Comparison of ENCODE assay signal across 18 cellular contexts in the genomic region with DNA sequence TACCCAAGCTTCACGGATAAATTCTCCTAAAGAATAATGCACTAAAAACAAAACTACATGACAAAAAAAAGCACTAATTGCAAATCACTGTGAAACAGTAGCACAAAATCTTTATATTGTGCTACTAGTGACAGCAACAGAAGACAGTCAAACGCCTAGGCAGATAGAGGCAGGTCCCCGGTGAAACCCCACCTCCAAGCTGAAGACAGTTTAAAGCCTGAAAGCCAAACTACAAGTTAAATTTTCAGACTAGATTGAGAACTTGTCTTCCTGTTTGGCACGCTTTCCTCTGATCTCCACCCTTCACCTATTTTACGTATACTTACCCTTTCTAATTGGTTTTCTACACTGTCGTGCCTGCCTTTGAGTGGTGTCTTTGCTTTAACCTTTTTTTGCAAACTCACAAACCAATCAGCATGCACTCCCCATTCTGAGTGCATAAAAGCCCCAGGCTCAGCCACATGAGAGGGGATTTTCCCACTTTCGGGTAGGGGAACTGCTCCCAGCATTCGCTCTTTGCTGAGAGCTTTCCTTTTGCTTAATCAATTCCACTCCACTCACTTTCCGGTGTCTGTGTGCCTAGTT. TPM values are rescaled to one million over a fixed set of nuclear protein-coding genes. Genes with fewer than 3 reads are reported as not detected.
DNase-seq lines count a peak whose midpoint lies in the region; ATAC-seq, FAIRE-seq and TF ChIP-seq lines count a peak whose summit lies in the region.
"Had no signal": no experiment of that assay in that cellular context is flagged by ENCODE, and none has a peak within 500 bp of the region (broad histone marks: within the 10 kb centered on the region; RNA-seq: fewer than 3 reads in every experiment).

No MANE protein-coding gene starts in this region.

- no peak for TF ChIP-seq CTCF in activated CD8-positive, alpha-beta T cell treated with anti-CD3 and anti-CD28 coated beads for 36 hours (IDR thresholded peaks at IDR 0.05)
- TF ChIP-seq CTCF in GM12878 (IDR thresholded peaks at IDR 0.05 in 2 of 3, conservative IDR thresholded peaks at IDR 0.05 in 1 of 3; ENCODE audit: control insufficient read depth in 2 of 3, extremely low read depth in 1 of 3, insufficient read depth in 1 of 3, low read depth in 3 of 3, low read length in 3 of 3): no peak

- peaks cover 11% of the 10 kb centered on the region for H3K79me2 ChIP-seq in GM12878 (ENCODE audit: control insufficient read depth, insufficient read depth, low read length)

- DNase-seq in activated CD8-positive, alpha-beta T cell treated with anti-CD3 and anti-CD28 coated beads for 36 hours: peak; percentile 47
- DNase-seq in activated CD8-positive, alpha-beta T cell treated with anti-CD3 and anti-CD28 coated beads, Interleukin-2, amount 10 ng/mL, durations not matched to agents 7 days and 5 days: no peak
- DNase-seq in T-helper 9 cell: peak; percentile 20
- no peak for DNase-seq in GM12878 (ENCODE audit: low read depth, low spot score)
- DNase-seq in stimulated activated naive CD4-positive, alpha-beta T cell treated with Interleukin-2 at 50 U/mL for 16 hours (lab: John Stamatoyannopoulos, UW): peak; percentile 7
- no peak for DNase-seq in NCI-H345 treated with DMSO at 0.1 percent for 48 hours (lab: John Stamatoyannopoulos, UW; ENCODE audit: unreplicated experiment)
- no peak for DNase-seq in G401 (ENCODE audit: low spot score)
- DNase-seq: brain microvascular endothelial cell; COR-L47; effector memory CD8-positive, alpha-beta T cell; GDM1; HFFc6; Kasumi-1; left lung; NCI-H446; spleen had no signal

- ATAC-seq in activated CD8-positive, alpha-beta T cell treated with anti-CD3 and anti-CD28 coated beads for 36 hours: no peak
- no peak for ATAC-seq in activated CD8-positive, alpha-beta T cell treated with anti-CD3 and anti-CD28 coated beads, Interleukin-2, amount 10 ng/mL, durations not matched to agents 7 days and 5 days
- ATAC-seq in GM12878 (no peak), HG02798 (IDR thresholded peaks at IDR 0.05; ENCODE audit: poor library complexity, unreplicated experiment) (no peak)
- ATAC-seq: effector memory CD8-positive, alpha-beta T cell; left lung had no signal

- POLR2A ChIA-PET in activated CD8-positive, alpha-beta T cell treated with anti-CD3 and anti-CD28 coated beads for 36 hours (lab: Charles Lee): interaction anchor here (0.7 to 1.6 kb wide), 3 partner anchors 9 to 141 kb away, joined by 3 to 5 read pairs (median 4); no protein-coding TSS in a partner anchor
- POLR2A ChIA-PET in activated CD8-positive, alpha-beta T cell treated with anti-CD3 and anti-CD28 coated beads, Interleukin-2, amount 10 ng/mL, durations not matched to agents 7 days and 5 days (lab: Charles Lee): no interaction called here
- POLR2A ChIA-PET in GM12878 (lab: Charles Lee): interaction anchor here (0.5 to 1.7 kb wide), 6 partner anchors 8 to 136 kb away, joined by 3 to 7 read pairs (median 4); no protein-coding TSS in a partner anchor

- H2AFZ ChIP-seq in GM12878 (ENCODE audit: control insufficient read depth, low read depth, low read length): peak overlapping the region; percentile 2; the same call in 1 of the 2 replicates

- whole genome bisulfite sequencing in GM12878 (ENCODE audit: insufficient coverage, insufficient replicate concordance, low lambda C conversion rate, missing lambda C conversion rate): 2% methylated on average over 9 of the region's 9 CpGs

- SMC1A ChIA-PET in GM12878 (lab: Charles Lee; ENCODE audit: uncharacterized antibody, unreplicated experiment): interaction anchor here (0.6 to 17.9 kb wide), 10 partner anchors 7 to 204 kb away, joined by 3 to 297 read pairs (median 4); no protein-coding TSS in a partner anchor

- H3K27me3 Mint-ChIP-seq in activated CD8-positive, alpha-beta T cell treated with anti-CD3 and anti-CD28 coated beads for 36 hours: peaks cover 1% of the 10 kb centered on the region
- peaks cover 2% of the 10 kb centered on the region for H3K27me3 Mint-ChIP-seq in activated CD8-positive, alpha-beta T cell treated with anti-CD3 and anti-CD28 coated beads, Interleukin-2, amount 10 ng/mL, durations not matched to agents 7 days and 5 days (ENCODE audit: low read depth)

- in situ Hi-C loops in GM12878 (cut with MboI): loop anchor here (5.0 kb wide), 1 partner anchor 58 kb away; no protein-coding TSS in a partner anchor
- in situ Hi-C loops in G401 (cut with HindIII; ENCODE audit: low sequenced_read_pairs): no loop called here

- peaks cover 26% of the 10 kb centered on the region for H3K4me1 ChIP-seq in GM12878 (ENCODE audit: control insufficient read depth, insufficient read depth, low read length)

- intact Hi-C loops in activated CD8-positive, alpha-beta T cell treated with anti-CD3 and anti-CD28 coated beads for 36 hours (cut with micrococcal nuclease): loop anchor here (5.0 kb wide), 1 partner anchor 98 kb away; no protein-coding TSS in a partner anchor
- intact Hi-C loops in GM12878 (cut with micrococcal nuclease; ENCODE audit: unreplicated experiment): no loop called here

- TF ChIP-seq POLR2A in GM12878 (IDR thresholded peaks at IDR 0.05; ENCODE audit: low read depth, low read length): no peak

- H3K27ac ChIP-seq in GM12878 (ENCODE audit: control insufficient read depth, insufficient read depth): no peak overlapping the region
- H3K27ac ChIP-seq: brain microvascular endothelial cell, left lung, thoracic aorta had no signal

- no peaks in the 10 kb centered on the region for H4K20me1 ChIP-seq in GM12878 (ENCODE audit: control insufficient read depth, insufficient read depth)

- H3K9me3 Mint-ChIP-seq in activated CD8-positive, alpha-beta T cell treated with anti-CD3 and anti-CD28 coated beads for 36 hours: peaks cover 15% of the 10 kb centered on the region
- no peaks in the 10 kb centered on the region for H3K9me3 Mint-ChIP-seq in activated CD8-positive, alpha-beta T cell treated with anti-CD3 and anti-CD28 coated beads, Interleukin-2, amount 10 ng/mL, durations not matched to agents 7 days and 5 days (ENCODE audit: insufficient read depth)
- H3K9me3 Mint-ChIP-seq: effector memory CD8-positive, alpha-beta T cell; HFFc6 had no signal

- H3K36me3 ChIP-seq in GM12878 (ENCODE audit: control insufficient read depth in 2 of 2, insufficient read depth in 2 of 2, low read length in 1 of 2): no peaks in the 10 kb centered on the region
- H3K36me3 ChIP-seq: brain microvascular endothelial cell, left lung, spleen, thoracic aorta had no signal

- peak overlapping the region; percentile 2; the same call in 1 of the 2 replicates for H3K4me2 ChIP-seq in GM12878 (ENCODE audit: control insufficient read depth, insufficient read depth)

- TF ChIP-seq EP300 in GM12878 (IDR thresholded peaks at IDR 0.05; ENCODE audit: borderline replicate concordance in 1 of 2, control insufficient read depth in 1 of 2, low read depth in 2 of 2, low read length in 2 of 2): no peak

- TF ChIP-seq RAD21 in GM12878 (IDR thresholded peaks at IDR 0.05; ENCODE audit: insufficient read depth, low read depth, low read length): no peak

- CTCF ChIA-PET in activated CD8-positive, alpha-beta T cell treated with anti-CD3 and anti-CD28 coated beads for 36 hours (lab: Charles Lee): interaction anchor here (1.2 to 1.6 kb wide), 2 partner anchors 169 to 554 kb away, joined by 3 read pairs; no protein-coding TSS in a partner anchor
- CTCF ChIA-PET in activated CD8-positive, alpha-beta T cell treated with anti-CD3 and anti-CD28 coated beads, Interleukin-2, amount 10 ng/mL, durations not matched to agents 7 days and 5 days (lab: Charles Lee): interaction anchor here (1.5 to 1.8 kb wide), 2 partner anchors 53 to 78 kb away, joined by 3 to 5 read pairs; no protein-coding TSS in a partner anchor
- CTCF ChIA-PET in GM12878 (lab: Yijun Ruan, JAX): interaction anchor here (0.7 to 13.2 kb wide), 7 partner anchors 53 to 207 kb away, joined by 3 to 157 read pairs (median 3); no protein-coding TSS in a partner anchor

- peak overlapping the region; percentile 26 for H3K4me3 Mint-ChIP-seq in activated CD8-positive, alpha-beta T cell treated with anti-CD3 and anti-CD28 coated beads for 36 hours
- no peak overlapping the region for H3K4me3 Mint-ChIP-seq in activated CD8-positive, alpha-beta T cell treated with anti-CD3 and anti-CD28 coated beads, Interleukin-2, amount 10 ng/mL, durations not matched to agents 7 days and 5 days
- H3K4me3 Mint-ChIP-seq: effector memory CD8-positive, alpha-beta T cell; HFFc6 had no signal

- FAIRE-seq in GM12878 (lab: Jason Lieb, UNC): no peak

- H3K27me3 ChIP-seq in GM12878 (replicated peaks in 1 of 2; ENCODE audit: control insufficient read depth in 2 of 2, insufficient read depth in 2 of 2, low read length in 1 of 2): no peaks in the 10 kb centered on the region
- H3K27me3 ChIP-seq: brain microvascular endothelial cell, left lung, spleen had no signal

- BruUV-seq in GM12878 (replicated peaks; lab: Mats Ljungman, UMichigan): no TSS peak

- RAD21 ChIA-PET in GM12878 (lab: Charles Lee; ENCODE audit: unreplicated experiment): interaction anchor here (0.7 to 16.3 kb wide), 7 partner anchors 8 to 131 kb away, joined by 3 to 257 read pairs (median 4); no protein-coding TSS in a partner anchor

- H3K36me3 Mint-ChIP-seq in activated CD8-positive, alpha-beta T cell treated with anti-CD3 and anti-CD28 coated beads for 36 hours (ENCODE audit: low read depth): peaks cover 12% of the 10 kb centered on the region
- peaks cover 6% of the 10 kb centered on the region for H3K36me3 Mint-ChIP-seq in activated CD8-positive, alpha-beta T cell treated with anti-CD3 and anti-CD28 coated beads, Interleukin-2, amount 10 ng/mL, durations not matched to agents 7 days and 5 days (ENCODE audit: low read depth)

- peaks cover 42% of the 10 kb centered on the region for H3K4me1 Mint-ChIP-seq in activated CD8-positive, alpha-beta T cell treated with anti-CD3 and anti-CD28 coated beads for 36 hours (ENCODE audit: low read depth)
- peaks cover 24% of the 10 kb centered on the region for H3K4me1 Mint-ChIP-seq in activated CD8-positive, alpha-beta T cell treated with anti-CD3 and anti-CD28 coated beads, Interleukin-2, amount 10 ng/mL, durations not matched to agents 7 days and 5 days (ENCODE audit: low read depth)

- no peak overlapping the region for H3K4me3 ChIP-seq in GM12878
- H3K4me3 ChIP-seq: left lung, spleen, thoracic aorta had no signal

- H3K9ac ChIP-seq in GM12878 (ENCODE audit: control insufficient read depth, insufficient read depth, low read length): no peak overlapping the region

- H3K27ac Mint-ChIP-seq in activated CD8-positive, alpha-beta T cell treated with anti-CD3 and anti-CD28 coated beads for 36 hours: peak overlapping the region; percentile 63
- no peak overlapping the region for H3K27ac Mint-ChIP-seq in activated CD8-positive, alpha-beta T cell treated with anti-CD3 and anti-CD28 coated beads, Interleukin-2, amount 10 ng/mL, durations not matched to agents 7 days and 5 days
- H3K27ac Mint-ChIP-seq: HFFc6 had no signal

- peaks cover 9% of the 10 kb centered on the region; the same call in 2 of the 3 replicates for H3K9me3 ChIP-seq in GM12878 (replicated peaks; ENCODE audit: control insufficient read depth, insufficient read depth, low read length)
- H3K9me3 ChIP-seq: left lung, thoracic aorta had no signal

RNA-seq across cellular contexts. Expression of a gene that starts 3.6 kb away (rescaled TPM):
- 10 to 100 TPM; 27.3 to 28.2 TPM for total RNA-seq in activated CD8-positive, alpha-beta T cell treated with anti-CD3 and anti-CD28 coated beads for 36 hours
- 10 to 100 TPM; 23.5 to 23.7 TPM for total RNA-seq in activated CD8-positive, alpha-beta T cell treated with anti-CD3 and anti-CD28 coated beads, Interleukin-2, amount 10 ng/mL, durations not matched to agents 7 days and 5 days
- total RNA-seq in GM12878 (2013; cell fraction: nucleolus; rRNA removed): 89.0 and 91.9 TPM in 2 replicates
- total RNA-seq in GM12878 (2014; rRNA removed): 13.8 and 20.1 TPM in 2 replicates
- total RNA-seq in GM12878 (2014; rRNA removed; fragmentation: Illumina TruSeq; extraction: Trizol): 16.9 and 18.1 TPM in 2 replicates
- total RNA-seq in GM12878 (2021): 25.7 TPM in 2 replicates
- 10.4 TPM for polyA plus RNA-seq in GM12878 (2011; ENCODE audit: low read depth)
- polyA plus RNA-seq in GM12878 (2011; rRNA removed): 18.8 and 26.6 TPM in 2 replicates
- polyA plus RNA-seq in GM12878 (2011; cell fraction: cytosol; rRNA removed): 6.6 and 8.8 TPM in 2 replicates
- polyA plus RNA-seq in GM12878 (2011; cell fraction: nucleus; rRNA removed): 18.9 TPM in 2 replicates
- 11.9 and 12.8 TPM in 2 replicates for polyA plus RNA-seq in GM12878 (2012)
- polyA plus RNA-seq in GM12878 (2014; fragmentation: Illumina TruSeq; extraction: Trizol): 10.7 and 11.8 TPM in 2 replicates
- 1 to 10 TPM; 3.2 to 3.3 TPM for polyA plus RNA-seq in GM12878 (2014; fragmentation: Nextera tagmentation; extraction: Ambion mirVana)
- polyA plus RNA-seq in GM12878 (2014; rRNA removed): 5.4 and 7.6 TPM in 2 replicates
- 10 to 100 TPM in 1 of 2 experiments, 1 to 10 TPM in 1; 9.1 to 10.3 TPM for polyA plus RNA-seq in GM12878 (2016; fragmentation: Nextera tagmentation; extraction: Ambion mirVana)
- 81.2 and 136 TPM in 2 replicates for polyA minus RNA-seq in GM12878 (2011; rRNA and poly(A)+ RNA removed)
- polyA minus RNA-seq in GM12878 (2011; cell fraction: cytosol; rRNA and poly(A)+ RNA removed): 17.2 and 23.1 TPM in 2 replicates
- polyA minus RNA-seq in GM12878 (2011; cell fraction: nucleus; rRNA and poly(A)+ RNA removed): 43.3 and 46.8 TPM in 2 replicates
- total RNA-seq in G401 (2014; rRNA removed; shearing (Covaris generic)): 25.7 and 45.2 TPM in 2 replicates

Comparison
In these comparisons a context has a peak if more than half of its experiments do, and no peak if none do; other contexts are left out.
1. DNase-seq: peak in activated CD8-positive, alpha-beta T cell treated with anti-CD3 and anti-CD28 coated beads for 36 hours (single experiment), T-helper 9 cell (single experiment) and stimulated activated naive CD4-positive, alpha-beta T cell treated with Interleukin-2 at 50 U/mL for 16 hours (single experiment); none in activated CD8-positive, alpha-beta T cell treated with anti-CD3 and anti-CD28 coated beads, Interleukin-2, amount 10 ng/mL, durations not matched to agents 7 days and 5 days (single experiment), GM12878 (single experiment), NCI-H345 treated with DMSO at 0.1 percent for 48 hours (single experiment) and G401 (single experiment).